Comparison of ENCODE assay signal across 25 cellular contexts in genomic region chrX:21369613-21370012, GRCh38. TPM values are rescaled to one million over a fixed set of nuclear protein-coding genes. Genes with fewer than 3 reads are reported as not detected.
"Had no signal": no experiment of that assay in that cellular context is flagged by ENCODE, and none has a peak within 500 bp of the region (broad histone marks: within the 10 kb centered on the region; RNA-seq: fewer than 3 reads in every experiment).

No MANE protein-coding gene starts in this region.

- DNase-seq: colonic mucosa; cortex of kidney; effector CD8-positive, alpha-beta T cell; effector memory CD8-positive, alpha-beta T cell; endodermal cell; erythroblast; esophagus squamous epithelium; foreskin fibroblast; foreskin melanocyte; gastrocnemius medialis; glutamatergic neuron; head of caudate nucleus; heart right ventricle; hippocampal formation; left cardiac atrium; left lung; left ventricle myocardium superior; lower lobe of right lung; mesendoderm; midbrain; naive thymus-derived CD4-positive, alpha-beta T cell had no signal

- H3K4me1 ChIP-seq: colonic mucosa, left lung, lower lobe of right lung had no signal

- H3K9me3 ChIP-seq: colonic mucosa, esophagus squamous epithelium, gastrocnemius medialis, left lung, lower lobe of right lung had no signal

- H3K4me3 ChIP-seq: colonic mucosa, esophagus squamous epithelium, gastrocnemius medialis, heart right ventricle, left lung, lower lobe of right lung had no signal

- H3K36me3 ChIP-seq: colonic mucosa, esophagus squamous epithelium, gastrocnemius medialis, heart right ventricle, left lung, lower lobe of right lung had no signal

RNA-seq across cellular contexts. Expression of gene CNKSR2, which starts 4.6 kb away (rescaled TPM):
- total RNA-seq: dermis microvascular lymphatic vessel endothelial cell, esophagus mucosa, glomerular endothelial cell, lung microvascular endothelial cell had no signal
